23 cellular contexts compared by ENCODE assay signal in the genomic region with DNA sequence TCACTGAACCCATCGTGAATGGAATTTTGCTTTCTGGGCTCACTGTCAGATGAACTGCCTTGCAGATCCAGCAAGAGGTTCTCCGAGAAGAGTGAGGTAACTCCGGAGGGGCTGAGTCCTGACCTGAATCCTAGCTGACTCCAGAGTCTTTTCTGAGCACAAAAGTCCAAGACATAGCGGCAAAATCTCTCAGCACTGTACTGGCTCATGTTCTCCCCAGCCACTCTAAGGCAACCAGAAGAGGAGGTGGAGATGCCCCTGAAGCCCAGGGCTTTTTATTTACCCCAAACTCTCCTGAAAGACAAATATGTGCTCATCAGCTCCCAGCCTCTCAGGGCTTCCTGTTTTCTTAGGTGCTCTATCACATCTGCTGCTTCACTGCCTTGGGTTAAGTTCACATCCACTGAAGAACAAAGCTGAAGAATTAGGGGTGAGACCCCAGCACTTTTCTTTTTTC.
DNase-seq lines count a peak whose midpoint lies in the region; ATAC-seq, FAIRE-seq and TF ChIP-seq lines count a peak whose summit lies in the region.
"Had no signal": no experiment of that assay in that cellular context is flagged by ENCODE, and none has a peak within 500 bp of the region (broad histone marks: within the 10 kb centered on the region; RNA-seq: fewer than 3 reads in every experiment).

No MANE protein-coding gene starts in this region.

- TF ChIP-seq CTCF in A549 (IDR thresholded peaks at IDR 0.05) (no peak), gastroesophageal sphincter (IDR thresholded peaks at IDR 0.05) (no peak), lower lobe of right lung (IDR thresholded peaks at IDR 0.05) (no peak), GM13976 (IDR thresholded peaks at IDR 0.05; ENCODE audit: borderline replicate concordance, control extremely low read depth, extremely low read depth, insufficient read depth, missing control alignments) (no peak)

- no peak overlapping the region for H3K4me2 ChIP-seq in A549

- FAIRE-seq in A549 (lab: Jason Lieb, UNC), result no peak
- FAIRE-seq in frontal cortex (lab: Jason Lieb, UNC), result no peak

- CTCF ChIA-PET in A549 (lab: Yijun Ruan, JAX), result interaction anchor here (0.7 to 1.8 kb wide), 4 partner anchors 10 to 99 kb away, joined by 3 read pairs; no protein-coding TSS in a partner anchor

- TF ChIP-seq EP300 in A549 (IDR thresholded peaks at IDR 0.05), result no peak
- no peak for TF ChIP-seq EP300 in gastroesophageal sphincter (IDR thresholded peaks at IDR 0.05)

- in situ Hi-C loops in GM13976 (cut with MboI; ENCODE audit: low sequenced_read_pairs, unreplicated experiment), result no loop called here

- no peak for ATAC-seq in A549
- no peak for ATAC-seq in gastroesophageal sphincter
- no peak for ATAC-seq in lower lobe of right lung
- ATAC-seq: activated CD8-positive, alpha-beta T cell treated with anti-CD3 and anti-CD28 coated beads, Interleukin-2, amount 10 ng/mL, durations not matched to agents 7 days and 5 days; activated T-cell treated with anti-CD3 and anti-CD28 coated beads, Interleukin-2, amount 50 U/mL, for 72 hours; left cardiac atrium; stimulated activated effector memory CD8-positive, alpha-beta T cell treated with anti-CD3 and anti-CD28 coated beads, Interleukin-12 subunit alpha, Interleukin-12 subunit beta, amount 100 ng/mL, for 72 hours; T-helper 17 cell had no signal

- peak overlapping the region; percentile 32 to 55; a peak in 5 of 6 replicates for H3K27ac ChIP-seq in A549
- H3K27ac ChIP-seq in gastroesophageal sphincter, result peak overlapping the region in 3 of 4 donors; percentile 25 to 66 (median 46)
- no peak overlapping the region for H3K27ac ChIP-seq in lower lobe of right lung
- H3K27ac ChIP-seq: brain microvascular endothelial cell had no signal

- H3K27me3 ChIP-seq in gastroesophageal sphincter, result no peaks in the 10 kb centered on the region
- H3K27me3 ChIP-seq in lower lobe of right lung (ENCODE audit: low read depth), result no peaks in the 10 kb centered on the region
- H3K27me3 ChIP-seq: brain microvascular endothelial cell, tibial nerve had no signal

- no peak for TF ChIP-seq RAD21 in A549 (conservative IDR thresholded peaks at IDR 0.05 in 1 of 2, IDR thresholded peaks at IDR 0.05 in 1 of 2)

- H3K9me3 ChIP-seq in A549 (no peaks in the 10 kb centered on the region), gastroesophageal sphincter (no peaks in the 10 kb centered on the region), lower lobe of right lung (no peaks in the 10 kb centered on the region)
- H3K9me3 ChIP-seq: tibial nerve had no signal

- WGBS in A549 (ENCODE audit: missing lambda C conversion rate), result 86% methylated on average over 4 of the region's 4 CpGs
- 39 to 94% methylated on average over 4 of the region's 4 CpGs for WGBS in gastroesophageal sphincter (ENCODE audit: low coverage in 1 of 2), 2 donors

- no peaks in the 10 kb centered on the region for H3K36me3 ChIP-seq in gastroesophageal sphincter
- H3K36me3 ChIP-seq in lower lobe of right lung, result no peaks in the 10 kb centered on the region
- H3K36me3 ChIP-seq: brain microvascular endothelial cell, tibial nerve had no signal

- POLR2A ChIA-PET in A549 (lab: Yijun Ruan, JAX), result no interaction called here

- intact Hi-C loops in lower lobe of right lung (cut with DNase I), result no loop called here

- DNase-seq in A549 (ENCODE audit: low read depth in 1 of 2, low spot score in 1 of 2), result no peak
- DNase-seq in DMS53 (lab: John Stamatoyannopoulos, UW), result peak; percentile 50
- peak; percentile 29 for DNase-seq in RPMI8226
- DNase-seq in lower lobe of right lung, result no peak
- DNase-seq in GM13976 (ENCODE audit: low spot score), result no peak
- DNase-seq in cortex of kidney (lab: John Stamatoyannopoulos, UW), result no peak
- DNase-seq in frontal cortex (ENCODE audit: low spot score in 2 of 2), result no peak
- DNase-seq: activated CD4-positive, CD25-positive, alpha-beta regulatory T cell; activated CD8-positive, alpha-beta T cell treated with anti-CD3 and anti-CD28 coated beads, Interleukin-2, amount 10 ng/mL, durations not matched to agents 7 days and 5 days; activated naive CD8-positive, alpha-beta T cell treated with anti-CD3 and anti-CD28 coated beads for 36 hours; activated T-cell treated with anti-CD3 and anti-CD28 coated beads, Interleukin-2, amount 50 U/mL, for 72 hours; brain microvascular endothelial cell; COR-L47; dermis blood vessel endothelial cell; KG1; left cardiac atrium; midbrain; NCI-H1105; NCI-H82; T-helper 17 cell had no signal

- H3K4me1 ChIP-seq in A549, result peaks cover 42% of the 10 kb centered on the region
- H3K4me1 ChIP-seq in gastroesophageal sphincter, result peaks cover 0 to 37% (median 3%) of the 10 kb centered on the region in 3 donors
- H3K4me1 ChIP-seq in lower lobe of right lung, result peaks cover 37% of the 10 kb centered on the region

- H3K4me3 ChIP-seq in A549 (no peak overlapping the region), gastroesophageal sphincter (no peak overlapping the region), lower lobe of right lung (no peak overlapping the region)
- H3K4me3 ChIP-seq: tibial nerve had no signal

- no peak for TF ChIP-seq POLR2A in A549 (IDR thresholded peaks at IDR 0.05; ENCODE audit: low read length)
- no peak for TF ChIP-seq POLR2A in gastroesophageal sphincter (IDR thresholded peaks at IDR 0.05)

TF ChIP-seq in A549, 52 proteins besides CTCF, POLR2A, EP300 and RAD21:
- TF ChIP-seq RNF2 (IDR thresholded peaks at IDR 0.05; ENCODE audit: borderline replicate concordance, low read depth) (no peak), RCOR1 (IDR thresholded peaks at IDR 0.05; ENCODE audit: low read depth, low read length) (no peak), ZSCAN20 (CRISPR knock-in tag; IDR thresholded peaks at IDR 0.05) (no peak), NPAS2 (CRISPR knock-in tag; IDR thresholded peaks at IDR 0.05; ENCODE audit: borderline replicate concordance) (no peak), POLR2AphosphoS2 (conservative IDR thresholded peaks at IDR 0.05; ENCODE audit: low read length) (no peak), CHD2 (IDR thresholded peaks at IDR 0.05; ENCODE audit: low read length, partially characterized antibody) (no peak), RARB (CRISPR knock-in tag; IDR thresholded peaks at IDR 0.05) (no peak), ZFP36 (IDR thresholded peaks at IDR 0.05; ENCODE audit: borderline replicate concordance, partially characterized antibody) (no peak), HOXB13 (CRISPR knock-in tag; IDR thresholded peaks at IDR 0.05; ENCODE audit: low read depth) (no peak), MAFK (IDR thresholded peaks at IDR 0.05; ENCODE audit: partially characterized antibody) (no peak), FOXS1 (CRISPR knock-in tag; IDR thresholded peaks at IDR 0.05) (no peak), FOSB (CRISPR knock-in tag; IDR thresholded peaks at IDR 0.05) (no peak), CEBPB (IDR thresholded peaks at IDR 0.05) (no peak)
- TF ChIP-seq, protein P1, sequence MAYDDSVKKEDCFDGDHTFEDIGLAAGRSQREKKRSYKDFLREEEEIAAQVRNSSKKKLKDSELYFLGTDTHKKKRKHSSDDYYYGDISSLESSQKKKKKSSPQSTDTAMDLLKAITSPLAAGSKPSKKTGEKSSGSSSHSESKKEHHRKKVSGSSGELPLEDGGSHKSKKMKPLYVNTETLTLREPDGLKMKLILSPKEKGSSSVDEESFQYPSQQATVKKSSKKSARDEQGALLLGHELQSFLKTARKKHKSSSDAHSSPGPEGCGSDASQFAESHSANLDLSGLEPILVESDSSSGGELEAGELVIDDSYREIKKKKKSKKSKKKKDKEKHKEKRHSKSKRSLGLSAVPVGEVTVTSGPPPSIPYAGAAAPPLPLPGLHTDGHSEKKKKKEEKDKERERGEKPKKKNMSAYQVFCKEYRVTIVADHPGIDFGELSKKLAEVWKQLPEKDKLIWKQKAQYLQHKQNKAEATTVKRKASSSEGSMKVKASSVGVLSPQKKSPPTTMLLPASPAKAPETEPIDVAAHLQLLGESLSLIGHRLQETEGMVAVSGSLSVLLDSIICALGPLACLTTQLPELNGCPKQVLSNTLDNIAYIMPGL (CRISPR knock-in tag; IDR thresholded peaks at IDR 0.05; ENCODE audit: borderline replicate concordance), result no peak

Comparison
In these comparisons a context has a peak if more than half of its experiments do, and no peak if none do; other contexts are left out.
1. DNase-seq: peak in DMS53 (single experiment) and RPMI8226 (single experiment); none in A549 (0 of 2), lower lobe of right lung (single experiment), GM13976 (single experiment), cortex of kidney (single experiment) and frontal cortex (0 of 2).